ENCODE assay signal across 8 cellular contexts in the genomic region with DNA sequence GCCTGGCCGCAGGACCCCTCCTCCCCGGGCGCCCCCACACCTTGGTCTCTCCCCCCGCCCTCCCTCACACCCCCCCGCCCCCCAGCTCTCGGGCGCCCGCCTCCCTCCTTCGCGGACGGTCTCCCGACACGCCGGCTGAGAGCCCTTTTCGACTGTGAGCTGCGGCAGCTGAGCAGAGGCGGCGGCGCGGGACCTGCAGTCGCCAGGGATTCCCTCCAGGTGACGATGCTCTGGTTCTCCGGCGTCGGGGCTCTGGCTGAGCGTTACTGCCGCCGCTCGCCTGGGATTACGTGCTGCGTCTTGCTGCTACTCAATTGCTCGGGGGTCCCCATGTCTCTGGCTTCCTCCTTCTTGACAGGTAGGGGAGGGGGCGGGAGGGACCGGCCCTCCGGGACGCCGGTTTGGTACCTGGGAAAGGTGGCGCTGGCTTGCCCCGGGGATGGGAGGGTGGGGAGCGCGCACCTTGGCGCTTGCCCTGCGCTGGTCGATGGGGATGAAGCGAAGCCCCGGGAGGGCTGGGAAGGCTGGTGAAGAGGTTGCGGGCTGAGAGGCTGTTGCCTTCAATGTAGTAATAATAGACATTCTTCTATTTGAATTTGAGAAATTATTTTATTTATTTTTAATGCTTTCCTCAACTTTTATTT. TPM values are rescaled to one million over a fixed set of nuclear protein-coding genes. Genes with fewer than 3 reads are reported as not detected.
DNase-seq lines count a peak whose midpoint lies in the region; ATAC-seq and TF ChIP-seq lines count a peak whose summit lies in the region.

A gene (plus strand): TSS at position 151 of the 644 bp plus-strand sequence. CDS start 75 bp downstream, at position 226.

- ATAC-seq in GM21447 (IDR thresholded peaks at IDR 0.05; ENCODE audit: unreplicated experiment), result no peak

- H3K36me3 ChIP-seq in OCI-LY7 (ENCODE audit: insufficient read depth, low read length), result no peaks in the 10 kb centered on the region

- no peaks in the 10 kb centered on the region for H3K79me2 ChIP-seq in OCI-LY7 (ENCODE audit: insufficient read depth, low read depth, low read length)

- no peak within 1 kb of the TSS for H3K27ac Mint-ChIP-seq in activated CD4-positive, alpha-beta T cell treated with anti-CD3 and anti-CD28 coated beads, Interleukin-2, amount 10 ng/mL, durations not matched to agents 24 days and 14 days

- POLR2A ChIA-PET in OCI-LY7 (lab: Charles Lee), result no interaction called here

- no peaks in the 10 kb centered on the region for H3K9me2 ChIP-seq in OCI-LY7 (ENCODE audit: insufficient read depth, low read length)

- H3K27me3 Mint-ChIP-seq in activated CD4-positive, alpha-beta T cell treated with anti-CD3 and anti-CD28 coated beads, Interleukin-2, amount 10 ng/mL, durations not matched to agents 24 days and 14 days, result peaks cover 61% of the 10 kb centered on the region

- H3K9me3 ChIP-seq in OCI-LY7 (ENCODE audit: low read length), result no peaks in the 10 kb centered on the region

- no peaks in the 10 kb centered on the region for H3K36me3 Mint-ChIP-seq in activated CD4-positive, alpha-beta T cell treated with anti-CD3 and anti-CD28 coated beads, Interleukin-2, amount 10 ng/mL, durations not matched to agents 24 days and 14 days (ENCODE audit: low read depth)

- CTCF ChIA-PET in OCI-LY7 (lab: Charles Lee; ENCODE audit: unreplicated experiment), result no interaction called here

- H3K27ac ChIP-seq in OCI-LY7 (ENCODE audit: low read depth, low read length, poor library complexity, severe bottlenecking), result no peak within 1 kb of the TSS

- H3K4me1 Mint-ChIP-seq in activated CD4-positive, alpha-beta T cell treated with anti-CD3 and anti-CD28 coated beads, Interleukin-2, amount 10 ng/mL, durations not matched to agents 24 days and 14 days, result peaks cover 2% of the 10 kb centered on the region

- H3K4me3 Mint-ChIP-seq in activated CD4-positive, alpha-beta T cell treated with anti-CD3 and anti-CD28 coated beads, Interleukin-2, amount 10 ng/mL, durations not matched to agents 24 days and 14 days, result peak within 1 kb of the TSS; percentile 59

- DNase-seq in activated CD4-positive, alpha-beta T cell treated with anti-CD3 and anti-CD28 coated beads, Interleukin-2, amount 10 ng/mL, durations not matched to agents 24 days and 14 days, result peak; percentile 56
- DNase-seq in activated CD4-positive, alpha-beta T cell treated with anti-CD3 and anti-CD28 coated beads, Interleukin-2, amount 50 U/mL, for 1 hour, result no peak
- DNase-seq in NCI-H510A treated with DMSO at 0.1 percent for 48 hours (lab: John Stamatoyannopoulos, UW), result peak; percentile 61
- DNase-seq in cardiac fibroblast (ENCODE audit: low read depth in 2 of 2), result peak in 1 of 2 donors; percentile 15
- DNase-seq in kidney tubule cell (ENCODE audit: low spot score), result peak; percentile 50
- DNase-seq in stimulated activated CD8-positive, alpha-beta memory T cell treated with anti-CD3 and anti-CD28 coated beads, Interleukin-4, amount 100 ng/mL, for 48 hours, result peak; percentile 31
- DNase-seq in OCI-LY7 (ENCODE audit: low spot score), result no peak

- H3K9me3 Mint-ChIP-seq in activated CD4-positive, alpha-beta T cell treated with anti-CD3 and anti-CD28 coated beads, Interleukin-2, amount 10 ng/mL, durations not matched to agents 24 days and 14 days, result no peaks in the 10 kb centered on the region

- intact Hi-C loops in activated CD4-positive, alpha-beta T cell treated with anti-CD3 and anti-CD28 coated beads, Interleukin-2, amount 10 ng/mL, durations not matched to agents 24 days and 14 days (cut with micrococcal nuclease), result no loop called here
- intact Hi-C loops in OCI-LY7 (cut with micrococcal nuclease; ENCODE audit: unreplicated experiment), result no loop called here

- no peak within 1 kb of the TSS for H2AFZ ChIP-seq in OCI-LY7 (ENCODE audit: low read length)

- H3K4me2 ChIP-seq in OCI-LY7 (ENCODE audit: low read length), result no peak within 1 kb of the TSS

- no TSS peak for BruUV-seq in OCI-LY7 (replicated peaks; lab: Mats Ljungman, UMichigan)

- H3K4me3 ChIP-seq in cardiac fibroblast (replicated peaks in 1 of 2; ENCODE audit: low read depth in 2 of 2, low read length in 2 of 2), result peak within 1 kb of the TSS; percentile 66 to 79
- H3K4me3 ChIP-seq in OCI-LY7 (ENCODE audit: low read depth, low read length, poor library complexity, severe bottlenecking), result no peak within 1 kb of the TSS

- TF ChIP-seq CTCF in cardiac fibroblast (IDR thresholded peaks at IDR 0.05; ENCODE audit: low read depth, low read length) (no peak), OCI-LY7 (conservative IDR thresholded peaks at IDR 0.05; ENCODE audit: low read length) (no peak)

- H3K4me1 ChIP-seq in OCI-LY7 (ENCODE audit: insufficient read depth, low read length, poor library complexity, severe bottlenecking), result no peaks in the 10 kb centered on the region

- no peaks in the 10 kb centered on the region for H4K20me1 ChIP-seq in OCI-LY7 (ENCODE audit: insufficient read depth, low read length)

RNA-seq across cellular contexts. Expression of the gene that starts here (rescaled TPM):
- not detected in 2 replicates for total RNA-seq in activated CD4-positive, alpha-beta T cell treated with anti-CD3 and anti-CD28 coated beads, Interleukin-2, amount 10 ng/mL, durations not matched to agents 24 days and 14 days
- total RNA-seq in OCI-LY7 (2014; rRNA removed; shearing (Covaris generic)), result not detected in 2 replicates
- not detected in 2 replicates for total RNA-seq in OCI-LY7 (2022)

Comparison
In these comparisons a context has a peak if more than half of its experiments do, and no peak if none do; other contexts are left out.
1. Peak in DNase-seq in activated CD4-positive, alpha-beta T cell treated with anti-CD3 and anti-CD28 coated beads, Interleukin-2, amount 10 ng/mL, durations not matched to agents 24 days and 14 days; RNA of the gene not detected or under 1 TPM.
2. DNase-seq: peak in NCI-H510A treated with DMSO at 0.1 percent for 48 hours (single experiment), kidney tubule cell (single experiment) and stimulated activated CD8-positive, alpha-beta memory T cell treated with anti-CD3 and anti-CD28 coated beads, Interleukin-4, amount 100 ng/mL, for 48 hours (single experiment); none in activated CD4-positive, alpha-beta T cell treated with anti-CD3 and anti-CD28 coated beads, Interleukin-2, amount 50 U/mL, for 1 hour (single experiment) and OCI-LY7 (single experiment).